In the genomic region with DNA sequence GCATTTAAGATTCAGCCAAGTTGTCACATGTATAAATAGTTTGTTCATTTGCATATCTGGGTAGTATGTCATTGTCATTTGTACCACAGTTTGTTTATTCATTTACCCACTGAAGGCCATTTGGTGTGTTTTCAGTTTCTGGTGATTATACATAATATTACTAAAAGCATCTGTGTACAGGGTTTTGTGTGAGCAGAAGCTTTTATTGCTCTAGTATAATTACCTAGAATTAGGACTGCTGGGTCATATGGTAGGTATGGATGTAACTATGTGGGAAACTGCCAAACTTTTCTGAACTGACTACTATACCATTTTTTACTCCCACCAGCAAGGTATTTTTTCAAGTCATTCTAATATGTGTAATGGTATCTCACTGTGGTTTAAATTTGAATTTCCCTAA, we compare ENCODE assay signal across 18 cellular contexts.
DNase-seq lines count a peak whose midpoint lies in the region; ATAC-seq and TF ChIP-seq lines count a peak whose summit lies in the region.
"Had no signal": no experiment of that assay in that cellular context is flagged by ENCODE, and none has a peak within 500 bp of the region (broad histone marks: within the 10 kb centered on the region; RNA-seq: fewer than 3 reads in every experiment).

No MANE protein-coding gene starts in this region.

- no peaks in the 10 kb centered on the region for H3K4me1 ChIP-seq in transverse colon
- H3K4me1 ChIP-seq: foreskin keratinocyte had no signal

- TF ChIP-seq EP300 in transverse colon (IDR thresholded peaks at IDR 0.05; ENCODE audit: low read depth) = no peak

- H3K27me3 ChIP-seq in transverse colon = no peaks in the 10 kb centered on the region
- H3K27me3 ChIP-seq: foreskin keratinocyte had no signal

- peak; percentile 13 for DNase-seq in NCI-H69 (lab: John Stamatoyannopoulos, UW)
- no peak for DNase-seq in transverse colon
- no peak for DNase-seq in ureter (ENCODE audit: low spot score)
- DNase-seq in H4 (ENCODE audit: low spot score) = no peak
- DNase-seq: activated CD4-positive, alpha-beta T cell treated with anti-CD3 and anti-CD28 coated beads, Interleukin-2, amount 50 U/mL, for 48 hours; cerebellar nuclear complex; foreskin keratinocyte; HCEC 1CT; Kasumi-1; left ventricle myocardium superior; NCI-H1694; posterior cingulate gyrus; stimulated activated naive CD4-positive, alpha-beta T cell treated with Interleukin-2 at 50 U/mL for 16 hours had no signal

- no peak overlapping the region for H3K27ac ChIP-seq in transverse colon
- H3K27ac ChIP-seq: foreskin keratinocyte had no signal

- H3K4me3 ChIP-seq in transverse colon = no peak overlapping the region
- H3K4me3 ChIP-seq: smooth muscle cell had no signal

- H3K36me3 ChIP-seq in transverse colon = no peaks in the 10 kb centered on the region

- in situ Hi-C loops in transverse colon (cut with MboI; ENCODE audit: low pct_ligation_motif_present in 1 of 4, low pct_unique_long_range_greater_than_20kb in 1 of 4, low sequenced_read_pairs in 3 of 4) = no loop called here

- H3K9me3 ChIP-seq in transverse colon = no peaks in the 10 kb centered on the region

- TF ChIP-seq POLR2A in transverse colon (IDR thresholded peaks at IDR 0.05) = no peak

- no peak for TF ChIP-seq CTCF in transverse colon (IDR thresholded peaks at IDR 0.05)

- intact Hi-C loops in transverse colon (cut with DNase I; ENCODE audit: low total_unique reads) = no loop called here

- peak; percentile 91 for ATAC-seq in GM18870 (IDR thresholded peaks at IDR 0.05; ENCODE audit: unreplicated experiment)
- peak; percentile 68 for ATAC-seq in GM21529 (IDR thresholded peaks at IDR 0.05; ENCODE audit: unreplicated experiment)
- ATAC-seq in HG03060 (IDR thresholded peaks at IDR 0.05; ENCODE audit: low read depth, unreplicated experiment) = peak; percentile 89
- no peak for ATAC-seq in GM19351 (IDR thresholded peaks at IDR 0.05; ENCODE audit: unreplicated experiment)
- ATAC-seq: foreskin keratinocyte, left ventricle myocardium superior had no signal
